Comparison of ENCODE assay signal across 25 cellular contexts in the genomic region with DNA sequence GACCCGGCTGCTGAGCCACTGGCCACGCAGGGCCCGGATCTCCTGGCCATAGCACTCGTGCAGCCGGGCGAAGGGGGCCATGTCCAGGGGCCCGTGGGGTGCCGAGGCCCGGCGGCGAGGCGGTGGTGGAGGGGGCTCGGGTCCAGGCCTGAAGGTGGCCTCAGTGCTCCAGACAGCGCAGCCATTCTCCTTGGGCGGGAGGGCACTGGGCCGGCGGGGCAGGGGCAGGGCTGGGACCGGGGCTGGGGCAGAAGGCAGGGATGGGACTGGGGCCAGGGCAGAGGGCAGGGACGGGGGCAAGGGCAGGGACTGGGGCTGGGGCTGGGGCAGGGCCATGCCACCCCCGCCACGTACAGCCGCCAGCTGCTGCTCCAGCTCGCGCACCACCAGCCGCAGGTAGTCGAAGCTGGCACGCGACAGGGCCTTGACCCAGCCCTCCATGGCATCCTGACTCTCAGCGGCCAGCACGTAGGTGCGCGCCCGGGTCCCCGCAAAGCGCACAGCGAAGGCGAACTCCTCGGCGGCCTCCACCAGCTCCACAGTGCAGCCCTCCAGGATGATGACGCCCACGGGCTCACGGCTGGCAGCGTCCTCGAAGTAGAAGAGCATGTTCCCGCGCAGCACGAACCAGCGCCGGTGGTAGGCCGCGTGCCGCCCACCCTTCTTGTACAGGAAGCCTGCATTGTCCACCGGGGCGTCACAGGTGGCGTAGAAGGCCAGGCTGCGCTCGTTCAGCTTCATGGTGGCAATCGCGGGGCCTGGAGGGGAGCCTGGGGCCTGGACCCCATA. TPM values are rescaled to one million over a fixed set of nuclear protein-coding genes. Genes with fewer than 3 reads are reported as not detected.
A peak's percentile ranks its signal among the peaks of the same experiment; 100 is the strongest.
DNase-seq lines count a peak whose midpoint lies in the region; ATAC-seq, FAIRE-seq and TF ChIP-seq lines count a peak whose summit lies in the region.
"Had no signal": no experiment of that assay in that cellular context is flagged by ENCODE, and none has a peak within 500 bp of the region (broad histone marks: within the 10 kb centered on the region; RNA-seq: fewer than 3 reads in every experiment).

No MANE protein-coding gene starts in this region.

- no peak overlapping the region for H2BK15ac ChIP-seq in IMR-90 (ENCODE audit: low read depth, low read length)

- peaks cover 4% of the 10 kb centered on the region for H3K27me3 Mint-ChIP-seq in astrocyte (ENCODE audit: low read depth, unreplicated experiment)

- H3K4ac ChIP-seq in IMR-90 (ENCODE audit: low read depth, low read length) = no peak overlapping the region

- peaks cover 7% of the 10 kb centered on the region for H3K79me2 ChIP-seq in astrocyte (ENCODE audit: insufficient read depth, low read length)

- DNase-seq in IMR-90 (no peak), astrocyte (ENCODE audit: low read depth) (no peak), lung (ENCODE audit: low spot score) (no peak), stomach (no peak), NCI-H2196 (lab: John Stamatoyannopoulos, UW; ENCODE audit: unreplicated experiment) (no peak), A673 (ENCODE audit: low spot score) (no peak)
- DNase-seq: activated CD4-positive, alpha-beta T cell treated with anti-CD3 and anti-CD28 coated beads, Interleukin-2, amount 50 U/mL, for 48 hours; activated T-cell treated with anti-CD3 and anti-CD28 coated beads, Interleukin-2, amount 50 U/mL, for 72 hours; DMS79; effector memory CD8-positive, alpha-beta T cell; erythroblast; kidney; mucosa of descending colon; NCI-H1048; NCI-H1694 treated with DMSO at 0.1 percent for 48 hours; tibial artery had no signal

- no peak for TF ChIP-seq EP300 in stomach (IDR thresholded peaks at IDR 0.05)

- H3K27me3 ChIP-seq in IMR-90 (ENCODE audit: control insufficient read depth, insufficient read depth, low read length) (no peaks in the 10 kb centered on the region), astrocyte (ENCODE audit: insufficient read depth, low read length) (no peaks in the 10 kb centered on the region), lung (ENCODE audit: control insufficient read depth, insufficient read depth) (no peaks in the 10 kb centered on the region), stomach (no peaks in the 10 kb centered on the region), A673 (replicated peaks; ENCODE audit: insufficient read depth, low read depth, low read length, poor library complexity) (no peaks in the 10 kb centered on the region)
- H3K27me3 ChIP-seq: tibial artery had no signal

- no peak overlapping the region for H4K5ac ChIP-seq in IMR-90 (ENCODE audit: low read depth, low read length)

- peaks cover 9 to 32% of the 10 kb centered on the region in 2 experiments; a peak in 3 of 4 replicates for H3K79me1 ChIP-seq in IMR-90 (ENCODE audit: low read depth in 1 of 2, low read length in 2 of 2)

- TF ChIP-seq CTCF in IMR-90 (conservative IDR thresholded peaks at IDR 0.05; ENCODE audit: low read depth, low read length) (no peak), astrocyte (IDR thresholded peaks at IDR 0.05; ENCODE audit: insufficient read depth, low read depth, low read length) (no peak), lung (IDR thresholded peaks at IDR 0.05; ENCODE audit: control extremely low read depth, extremely low read depth) (no peak), stomach (IDR thresholded peaks at IDR 0.05) (no peak), A673 (conservative IDR thresholded peaks at IDR 0.05; ENCODE audit: low read depth, low read length) (no peak)

- intact Hi-C loops in IMR-90 (cut with micrococcal nuclease) = no loop called here
- intact Hi-C loops in stomach (cut with DNase I; ENCODE audit: low total_unique reads) = no loop called here
- intact Hi-C loops in A673 (cut with micrococcal nuclease; ENCODE audit: unreplicated experiment) = no loop called here

- H2BK20ac ChIP-seq in IMR-90 (ENCODE audit: low read depth, low read length) = no peak overlapping the region

- H3K18ac ChIP-seq in IMR-90 (ENCODE audit: low read depth, low read length) = no peak overlapping the region

- ATAC-seq in IMR-90 (ENCODE audit: low read depth) (no peak), lung (ENCODE audit: insufficient read depth, low FRiP score) (no peak), HG02870 (IDR thresholded peaks at IDR 0.05; ENCODE audit: unreplicated experiment) (no peak)
- ATAC-seq: activated CD4-positive, CD25-positive, alpha-beta regulatory T cell treated with anti-CD3 and anti-CD28 coated beads, Interleukin-2, amount 50 U/mL, for 24 hours; activated T-cell treated with anti-CD3 and anti-CD28 coated beads, Interleukin-2, amount 50 U/mL, for 72 hours; effector memory CD8-positive, alpha-beta T cell; mucosa of descending colon had no signal

- H3K27ac ChIP-seq in IMR-90 (ENCODE audit: insufficient read depth, low read length) (no peak overlapping the region), astrocyte (ENCODE audit: low read depth, low read length) (no peak overlapping the region), lung (ENCODE audit: low read depth in 1 of 2, low read length in 1 of 2) (peak overlapping the region; percentile 23 to 78), stomach (peak overlapping the region in 4 of 5 donors; percentile 30 to 51 (median 47)), A673 (ENCODE audit: low read depth, low read length, poor library complexity, severe bottlenecking) (no peak overlapping the region)
- H3K27ac ChIP-seq: SK-N-MC, skin epidermis, tibial artery had no signal

- no peaks in the 10 kb centered on the region for H3K9me3 Mint-ChIP-seq in astrocyte (ENCODE audit: unreplicated experiment)
- H3K9me3 Mint-ChIP-seq: activated T-cell treated with anti-CD3 and anti-CD28 coated beads, Interleukin-2, amount 50 U/mL, for 72 hours; central memory CD8-positive, alpha-beta T cell; effector memory CD8-positive, alpha-beta T cell; natural killer cell treated with Interleukin-12 subunit alpha and Interleukin-12 subunit beta and Interleukin-15 and Interleukin-18, amount 100 ng/mL, for 72 hours; stimulated activated naive CD8-positive, alpha-beta T cell treated with anti-CD3 and anti-CD28 coated beads, Interleukin-15, Interleukin-2, amounts not matched to agents 100 ng/mL and 50 ng/mL, for 24 hours had no signal

- H3K4me1 Mint-ChIP-seq in astrocyte (ENCODE audit: low read depth, unreplicated experiment) = peaks cover 20% of the 10 kb centered on the region

- POLR2A ChIA-PET in IMR-90 (lab: Charles Lee; ENCODE audit: unreplicated experiment) = no interaction called here
- POLR2A ChIA-PET in A673 (lab: Charles Lee; ENCODE audit: low non-redundant PET) = interaction anchor here (0.6 kb wide), 1 partner anchor 329 kb away, joined by 3 read pairs; no protein-coding TSS in a partner anchor

- no peak overlapping the region for H2AFZ ChIP-seq in IMR-90 (replicated peaks; ENCODE audit: low read length, poor library complexity)
- H2AFZ ChIP-seq in astrocyte (ENCODE audit: low read depth, low read length) = no peak overlapping the region

- no peak overlapping the region for H3K27ac Mint-ChIP-seq in astrocyte (ENCODE audit: unreplicated experiment)
- H3K27ac Mint-ChIP-seq: activated T-cell treated with anti-CD3 and anti-CD28 coated beads, Interleukin-2, amount 50 U/mL, for 72 hours; effector memory CD8-positive, alpha-beta T cell; natural killer cell treated with Interleukin-12 subunit alpha and Interleukin-12 subunit beta and Interleukin-15 and Interleukin-18, amount 100 ng/mL, for 72 hours; stimulated activated naive CD8-positive, alpha-beta T cell treated with anti-CD3 and anti-CD28 coated beads, Interleukin-15, Interleukin-2, amounts not matched to agents 100 ng/mL and 50 ng/mL, for 24 hours had no signal

- TF ChIP-seq RAD21 in IMR-90 (IDR thresholded peaks at IDR 0.05; ENCODE audit: low read length) = no peak

- H4K8ac ChIP-seq in IMR-90 (ENCODE audit: low read depth in 2 of 2, low read length in 2 of 2) = no peak overlapping the region

- in situ Hi-C loops in IMR-90 (cut with MboI; ENCODE audit: low sequenced_read_pairs) = no loop called here

- H3K4me3 ChIP-seq in IMR-90 (ENCODE audit: insufficient read depth, low read depth, low read length) (no peak overlapping the region), astrocyte (ENCODE audit: insufficient read depth, low read depth, low read length) (no peak overlapping the region), lung (no peak overlapping the region), stomach (no peak overlapping the region), A673 (ENCODE audit: low read depth, low read length, poor library complexity, severe bottlenecking) (no peak overlapping the region)
- H3K4me3 ChIP-seq: K562, mucosa of descending colon, SK-N-MC, skin epidermis, tibial artery had no signal

- 0 out of 2 replicates have a peak, but pooled peaks cover 6% of the 10 kb centered on the region for H3K9me1 ChIP-seq in IMR-90 (ENCODE audit: insufficient read depth, low read length)

- H3K4me2 ChIP-seq in IMR-90 (ENCODE audit: low read depth, low read length) (no peak overlapping the region), astrocyte (ENCODE audit: low read length) (peak overlapping the region; percentile 19)

- no peak overlapping the region for H3K14ac ChIP-seq in IMR-90 (replicated peaks; ENCODE audit: low read depth, low read length)

- no peaks in the 10 kb centered on the region for H4K20me1 ChIP-seq in IMR-90 (ENCODE audit: insufficient read depth, low read length)
- peaks cover 29% of the 10 kb centered on the region for H4K20me1 ChIP-seq in astrocyte (ENCODE audit: insufficient read depth, low read length)

- BruUV-seq in IMR-90 (replicated peaks; lab: Mats Ljungman, UMichigan) (no TSS peak), A673 (replicated peaks; lab: Mats Ljungman, UMichigan) (no TSS peak)

- H3K4me1 ChIP-seq in IMR-90 (ENCODE audit: control insufficient read depth, insufficient read depth, low read length) (peaks cover 4% of the 10 kb centered on the region), astrocyte (ENCODE audit: insufficient read depth, low read length) (peaks cover 10% of the 10 kb centered on the region), lung (ENCODE audit: control insufficient read depth in 2 of 2, insufficient read depth in 2 of 2, low read length in 2 of 2) (peaks cover 0 to 8% of the 10 kb centered on the region in 2 donors), stomach (peaks cover 36 to 76% (median 46%) of the 10 kb centered on the region in 4 donors), A673 (ENCODE audit: insufficient read depth, low read length, poor library complexity, severe bottlenecking) (peaks cover 2% of the 10 kb centered on the region)

- 97% methylated on average over 44 of the region's 59 CpGs; no CpG with 5 or more reads in 1 of the 2 experiments for WGBS in IMR-90 (ENCODE audit: extremely low coverage in 2 of 2, insufficient read length in 1 of 2), 2 experiments
- WGBS in lung, 2 donors = 96 to 97% methylated on average over 53 to 59 of the region's 59 CpGs
- 92 to 97% (median 94%) methylated on average over 18 to 59 of the region's 59 CpGs for WGBS in stomach, 5 donors

- peak overlapping the region; percentile 67 for H2AK9ac ChIP-seq in IMR-90 (replicated peaks; ENCODE audit: low read depth, low read length, poor library complexity)

- H2AK5ac ChIP-seq in IMR-90 (ENCODE audit: low read depth, low read length) = no peak overlapping the region

- H3K23ac ChIP-seq in IMR-90 (ENCODE audit: low read depth, low read length) = no peak overlapping the region

- H2BK5ac ChIP-seq in IMR-90 (ENCODE audit: low read depth, low read length, poor library complexity, severe bottlenecking) = no peak overlapping the region

- no peak overlapping the region for H3K4me3 Mint-ChIP-seq in astrocyte (ENCODE audit: unreplicated experiment)
- H3K4me3 Mint-ChIP-seq: activated T-cell treated with anti-CD3 and anti-CD28 coated beads, Interleukin-2, amount 50 U/mL, for 72 hours; central memory CD8-positive, alpha-beta T cell; effector memory CD8-positive, alpha-beta T cell; natural killer cell treated with Interleukin-12 subunit alpha and Interleukin-12 subunit beta and Interleukin-15 and Interleukin-18, amount 100 ng/mL, for 72 hours; stimulated activated naive CD8-positive, alpha-beta T cell treated with anti-CD3 and anti-CD28 coated beads, Interleukin-15, Interleukin-2, amounts not matched to agents 100 ng/mL and 50 ng/mL, for 24 hours had no signal

- H3K36me3 Mint-ChIP-seq in astrocyte (ENCODE audit: low read depth, unreplicated experiment) = peaks cover 18% of the 10 kb centered on the region
- H3K36me3 Mint-ChIP-seq: natural killer cell treated with Interleukin-12 subunit alpha and Interleukin-12 subunit beta and Interleukin-15 and Interleukin-18, amount 100 ng/mL, for 72 hours had no signal

- H3K9me3 ChIP-seq in IMR-90 (ENCODE audit: control insufficient read depth, insufficient read depth, low read length) (no peaks in the 10 kb centered on the region), astrocyte (ENCODE audit: insufficient read depth, low read depth, low read length) (no peaks in the 10 kb centered on the region), lung (ENCODE audit: control insufficient read depth in 2 of 2, insufficient read depth in 1 of 2, low read length in 1 of 2) (no peaks in the 10 kb centered on the region), stomach (no peaks in the 10 kb centered on the region), A673 (ENCODE audit: low read depth, low read length, poor library complexity, severe bottlenecking) (no peaks in the 10 kb centered on the region)
- H3K9me3 ChIP-seq: mucosa of descending colon, tibial artery had no signal

- peaks cover 17% of the 10 kb centered on the region for H3K36me3 ChIP-seq in IMR-90 (ENCODE audit: control insufficient read depth, insufficient read depth, low read length)
- no peaks in the 10 kb centered on the region for H3K36me3 ChIP-seq in astrocyte (ENCODE audit: insufficient read depth, low read length)
- peaks cover 0 to 21% of the 10 kb centered on the region in 2 donors for H3K36me3 ChIP-seq in lung (ENCODE audit: control insufficient read depth in 2 of 2, insufficient read depth in 2 of 2, low read length in 2 of 2)
- H3K36me3 ChIP-seq in stomach = peaks cover 3 to 54% (median 47%) of the 10 kb centered on the region in 4 donors
- H3K36me3 ChIP-seq in A673 (ENCODE audit: insufficient read depth, low read length, poor library complexity, severe bottlenecking) = no peaks in the 10 kb centered on the region

- H3K9ac ChIP-seq in IMR-90 (ENCODE audit: low read depth, low read length) = no peak overlapping the region
- H3K9ac ChIP-seq in astrocyte (ENCODE audit: low read length) = no peak overlapping the region

- H3K56ac ChIP-seq in IMR-90 (ENCODE audit: extremely low read depth, insufficient read depth, low read length) = no peak overlapping the region

- no peak for FAIRE-seq in astrocyte (lab: Jason Lieb, UNC)
- FAIRE-seq: G401.6, K562, kidney had no signal

- CTCF ChIA-PET in IMR-90 (lab: Yijun Ruan, JAX) = no interaction called here
- CTCF ChIA-PET in A673 (lab: Charles Lee) = no interaction called here

- H4K91ac ChIP-seq in IMR-90 (ENCODE audit: insufficient read depth, low read depth, low read length) = no peak overlapping the region

- no peak for TF ChIP-seq POLR2A in IMR-90 (IDR thresholded peaks at IDR 0.05; ENCODE audit: low read depth, low read length)
- no peak for TF ChIP-seq POLR2A in stomach (IDR thresholded peaks at IDR 0.05)

- dilution Hi-C loops in IMR-90 (cut with HindIII; ENCODE audit: low sequenced_read_pairs, unreplicated experiment) = no loop called here

- H2BK120ac ChIP-seq in IMR-90 (ENCODE audit: low read depth, low read length) = no peak overlapping the region

RNA-seq across cellular contexts. Expression of gene PHETA1, which starts 6.0 kb away (rescaled TPM):
- total RNA-seq in IMR-90 (2012; rRNA removed) (3.1 and 3.2 TPM in 2 replicates), astrocyte (14.3 and 14.9 TPM in 2 replicates), lung (10 to 100 TPM in 1 of 2 donors, 1 to 10 TPM in 1; 3.1 to 15.4 TPM), stomach (10 to 100 TPM in 4 of 5 donors, 1 to 10 TPM in 1; 7.0 to 59.3 (median 18.7) TPM), A673 (2021) (5.7 and 6.6 TPM in 2 replicates)
- polyA plus RNA-seq in IMR-90 (2012; rRNA removed) (6.6 and 7.1 TPM in 2 replicates), lung (10 to 100 TPM; 12.1 to 14.3 TPM), stomach (10 to 100 TPM; 13.3 to 42.0 (median 16.8) TPM)
- polyA plus RNA-seq in IMR-90 (2012; cell fraction: cytosol; rRNA removed) = 8.6 and 15.3 TPM in 2 replicates
- 8.3 and 19.7 TPM in 2 replicates for polyA plus RNA-seq in IMR-90 (2012; cell fraction: nucleus; rRNA removed; ENCODE audit: low replicate concordance)

RNA-seq across cellular contexts. Expression of gene SH2B3, which starts 42.8 kb away (rescaled TPM):
- 9.2 and 9.3 TPM in 2 replicates for total RNA-seq in IMR-90 (2012; rRNA removed)
- 20.2 and 20.9 TPM in 2 replicates for polyA plus RNA-seq in IMR-90 (2012; rRNA removed)
- polyA plus RNA-seq in IMR-90 (2012; cell fraction: cytosol; rRNA removed) = 10.1 and 19.4 TPM in 2 replicates
- polyA plus RNA-seq in IMR-90 (2012; cell fraction: nucleus; rRNA removed; ENCODE audit: low replicate concordance) = 21.8 and 24.3 TPM in 2 replicates
- 23.6 and 26.1 TPM in 2 replicates for total RNA-seq in astrocyte
- 10 to 100 TPM; 16.2 to 46.0 TPM for total RNA-seq in lung
- polyA plus RNA-seq in lung = 10 to 100 TPM in 1 of 2 donors, 1 to 10 TPM in 1; 9.6 to 19.6 TPM
- total RNA-seq in stomach = 10 to 100 TPM in 2 of 5 donors, 1 to 10 TPM in 3; 5.3 to 21.7 (median 9.8) TPM
- 1 to 10 TPM; 2.5 to 8.1 (median 7.3) TPM for polyA plus RNA-seq in stomach
- 109 and 133 TPM in 2 replicates for total RNA-seq in A673 (2021)

Comparison
In these comparisons a context has a peak if more than half of its experiments do, and no peak if none do; other contexts are left out.
1. H3K27ac ChIP-seq: peak in lung (2 of 2) and stomach (4 of 5); none in IMR-90 (single experiment), astrocyte (single experiment) and A673 (single experiment).